ENCODE assay signal across 8 cellular contexts in genomic region chr3:183116051-183116614, GRCh38. TPM values are rescaled to one million over a fixed set of nuclear protein-coding genes. Genes with fewer than 3 reads are reported as not detected.
A peak's percentile ranks its signal among the peaks of the same experiment; 100 is the strongest.
DNase-seq lines count a peak whose midpoint lies in the region; ATAC-seq and TF ChIP-seq lines count a peak whose summit lies in the region.

No MANE protein-coding gene starts in this region.

- TF ChIP-seq POLR2A in testis (IDR thresholded peaks at IDR 0.05): no peak

- WGBS in testis, 2 donors: 1% methylated on average over 14 to 24 of the region's 25 CpGs

- H3K9me3 ChIP-seq in testis: no peaks in the 10 kb centered on the region

- peak; percentile 80 for ATAC-seq in GM18517 (IDR thresholded peaks at IDR 0.05; ENCODE audit: unreplicated experiment)
- peak; percentile 77 for ATAC-seq in HG02943 (IDR thresholded peaks at IDR 0.05; ENCODE audit: low read depth, unreplicated experiment)

- H3K27ac ChIP-seq in dorsolateral prefrontal cortex (peak overlapping the region in 25 of 59 donors; percentile 10 to 77 (median 49)), testis (no peak overlapping the region)

- H3K27ac Mint-ChIP-seq in nephron progenitor cell: no peak overlapping the region

- peak overlapping the region; percentile 83 for H3K4me3 Mint-ChIP-seq in nephron progenitor cell

- intact Hi-C loops in dorsolateral prefrontal cortex (cut with DNase I): loop anchor here in 1 of 2 donors (10.0 kb wide), 1 partner anchor 401 kb away; no protein-coding TSS in a partner anchor
- intact Hi-C loops in testis (cut with DNase I; ENCODE audit: low total_unique reads): no loop called here
- intact Hi-C loops in posterior vena cava (cut with DNase I): no loop called here

- peaks cover 11% of the 10 kb centered on the region for H3K4me1 Mint-ChIP-seq in nephron progenitor cell

- H3K9me3 Mint-ChIP-seq in nephron progenitor cell: peaks cover 11% of the 10 kb centered on the region

- H3K27me3 Mint-ChIP-seq in nephron progenitor cell (ENCODE audit: low read depth, poor library complexity): peaks cover 80% of the 10 kb centered on the region

- peak overlapping the region in 56 of 59 donors; percentile 8 to 63 (median 44) for H3K4me3 ChIP-seq in dorsolateral prefrontal cortex
- peak overlapping the region; percentile 9 to 29 for H3K4me3 ChIP-seq in testis

- no peak for TF ChIP-seq CTCF in dorsolateral prefrontal cortex (IDR thresholded peaks at IDR 0.05 in 54 of 56, conservative IDR thresholded peaks at IDR 0.05 in 2 of 56; ENCODE audit: low read depth in 1 of 56, partially characterized antibody in 56 of 56)
- TF ChIP-seq CTCF in nephron progenitor cell (IDR thresholded peaks at IDR 0.05): no peak
- TF ChIP-seq CTCF in testis (IDR thresholded peaks at IDR 0.05): no peak

- peaks cover 0 to 18% (median 0%) of the 10 kb centered on the region in 45 donors for H3K27me3 ChIP-seq in dorsolateral prefrontal cortex
- H3K27me3 ChIP-seq in testis: no peaks in the 10 kb centered on the region

- H3K36me3 ChIP-seq in testis (ENCODE audit: low read depth, missing control alignments): no peaks in the 10 kb centered on the region

- H3K4me1 ChIP-seq in testis: no peaks in the 10 kb centered on the region

- peak; percentile 100 for DNase-seq in NCI-H2081 (lab: John Stamatoyannopoulos, UW)
- DNase-seq in activated CD4-positive, alpha-beta T cell treated with anti-CD3 and anti-CD28 coated beads for 4 hours: peak; percentile 48 to 52
- DNase-seq in dorsolateral prefrontal cortex: peak; percentile 43 to 85 (median 72)
- peak; percentile 72 for DNase-seq in nephron progenitor cell
- DNase-seq in testis: peak; percentile 75
- no peak for DNase-seq in posterior vena cava (ENCODE audit: low spot score)

- H3K36me3 Mint-ChIP-seq in nephron progenitor cell (ENCODE audit: low read depth): no peaks in the 10 kb centered on the region

RNA-seq across cellular contexts. Expression of gene MCCC1, which starts 16.8 kb away (rescaled TPM):
- total RNA-seq in dorsolateral prefrontal cortex (10 to 100 TPM; 33.9 to 85.1 (median 50.9) TPM), testis (10 to 100 TPM; 35.9 to 37.8 TPM), posterior vena cava (10 to 100 TPM; 15.7 to 16.5 TPM)
- polyA plus RNA-seq in testis (ENCODE audit: insufficient read depth, low read depth, low replicate concordance): 22.7 TPM

RNA-seq across cellular contexts. Expression of gene LAMP3, which starts 46.4 kb away (rescaled TPM):
- 1 to 10 TPM in 12 of 120 experiments, under 1 TPM in 79, not detected in 29; 0.15 to 1.8 (median 0.50) TPM for total RNA-seq in dorsolateral prefrontal cortex
- 10 to 100 TPM; 10.1 to 16.3 TPM for total RNA-seq in testis
- polyA plus RNA-seq in testis (ENCODE audit: insufficient read depth, low read depth, low replicate concordance): 52.6 TPM
- under 1 TPM; 0.14 to 0.43 TPM for total RNA-seq in posterior vena cava
